In the genomic region with DNA sequence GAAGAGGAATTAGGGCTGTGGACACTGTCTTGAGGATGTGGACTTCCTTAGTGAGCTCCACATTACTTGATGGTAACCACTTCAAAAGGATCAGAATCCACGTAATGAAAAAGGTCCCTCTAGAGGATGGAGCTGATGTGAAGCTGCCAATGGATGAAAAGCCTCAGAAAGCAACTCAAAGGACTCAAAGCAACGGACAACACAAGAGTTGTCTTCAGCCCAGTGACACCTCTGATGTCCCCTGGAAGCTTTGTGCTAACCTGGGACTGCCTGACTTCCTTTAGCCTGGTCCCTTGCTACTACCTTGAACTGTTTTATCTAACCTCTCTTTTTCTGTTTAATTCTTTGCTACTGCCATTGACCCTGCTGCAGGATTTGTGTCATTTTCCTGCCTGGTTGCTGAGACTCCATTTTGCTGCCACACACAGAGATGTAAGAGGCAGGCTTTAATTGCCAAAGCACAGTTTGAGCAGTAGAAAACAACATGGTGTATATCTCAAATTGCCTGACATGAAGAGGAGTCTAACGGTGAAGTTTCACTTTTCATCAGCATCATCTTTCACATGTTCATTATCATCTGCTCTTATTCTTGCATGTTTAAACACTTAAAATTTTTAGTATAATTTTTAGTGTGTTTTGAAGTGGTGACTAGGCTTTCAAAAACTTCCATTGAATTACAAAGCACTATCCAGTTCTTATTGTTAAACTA, we compare ENCODE assay signal across 17 cellular contexts. TPM values are rescaled to one million over a fixed set of nuclear protein-coding genes. Genes with fewer than 3 reads are reported as not detected.
"Had no signal": no experiment of that assay in that cellular context is flagged by ENCODE, and none has a peak within 500 bp of the region (broad histone marks: within the 10 kb centered on the region; RNA-seq: fewer than 3 reads in every experiment).

No MANE protein-coding gene starts in this region.

- H3K4me3 ChIP-seq: tibial nerve, uterus had no signal

- ATAC-seq: activated CD8-positive, alpha-beta T cell treated with anti-CD3 and anti-CD28 coated beads, Interleukin-2, amount 10 ng/mL, durations not matched to agents 7 days and 5 days; foreskin keratinocyte; naive thymus-derived CD8-positive, alpha-beta T cell had no signal

- H3K36me3 ChIP-seq: brain microvascular endothelial cell, tibial nerve, uterus had no signal

- H3K4me1 ChIP-seq: foreskin keratinocyte, tibial nerve, uterus had no signal

- DNase-seq: activated B cell treated with CpG ODN at 0.5 μM for 24 hours; activated CD4-positive, alpha-beta T cell treated with anti-CD3 and anti-CD28 coated beads for 48 hours; activated CD8-positive, alpha-beta T cell treated with anti-CD3 and anti-CD28 coated beads, Interleukin-2, amount 10 ng/mL, durations not matched to agents 7 days and 5 days; activated naive CD8-positive, alpha-beta T cell treated with anti-CD3 and anti-CD28 coated beads for 36 hours; amygdala; brain microvascular endothelial cell; cerebellar nuclear complex; effector memory CD4-positive, alpha-beta T cell; foreskin keratinocyte; head of caudate nucleus; mesenchymal stem cell; naive thymus-derived CD8-positive, alpha-beta T cell; nucleus accumbens; stimulated activated CD4-positive, alpha-beta T cell treated with anti-CD3 and anti-CD28 coated beads, Interleukin-4, amount 100 ng/mL, for 1 hour; stimulated activated naive CD4-positive, alpha-beta T cell; uterus had no signal

- H3K27me3 ChIP-seq: brain microvascular endothelial cell, foreskin keratinocyte, tibial nerve, uterus had no signal

- H3K27ac ChIP-seq: brain microvascular endothelial cell, foreskin keratinocyte, tibial nerve, uterus had no signal

- H3K9me3 ChIP-seq: tibial nerve, uterus had no signal

RNA-seq across cellular contexts. Expression of a gene that starts 11.1 kb away (rescaled TPM):
- total RNA-seq: activated CD8-positive, alpha-beta T cell treated with anti-CD3 and anti-CD28 coated beads, Interleukin-2, amount 10 ng/mL, durations not matched to agents 7 days and 5 days had no signal
